8 cellular contexts compared by ENCODE assay signal in genomic region chr14:22981090-22982012, GRCh38. TPM values are rescaled to one million over a fixed set of nuclear protein-coding genes. Genes with fewer than 3 reads are reported as not detected.
DNase-seq lines count a peak whose midpoint lies in the region; ATAC-seq and TF ChIP-seq lines count a peak whose summit lies in the region.

No MANE protein-coding gene starts in this region.

- peaks cover 27% of the 10 kb centered on the region for H3K4me1 Mint-ChIP-seq in endothelial cell (ENCODE audit: unreplicated experiment)
- peaks cover 0 to 11% (median 8%) of the 10 kb centered on the region in 3 donors for H3K4me1 Mint-ChIP-seq in naive B cell

- H3K27me3 Mint-ChIP-seq in endothelial cell (ENCODE audit: unreplicated experiment) (peaks cover 19% of the 10 kb centered on the region), naive B cell (peaks cover 14 to 24% (median 17%) of the 10 kb centered on the region in 3 donors)

- ATAC-seq in RWPE2 (ENCODE audit: low read depth) (no peak), naive B cell (ENCODE audit: low read depth in 2 of 2) (peak; percentile 2 to 8), GM19463 (IDR thresholded peaks at IDR 0.05; ENCODE audit: unreplicated experiment) (no peak), HG02981 (IDR thresholded peaks at IDR 0.05; ENCODE audit: unreplicated experiment) (no peak), GM18909 (IDR thresholded peaks at IDR 0.05; ENCODE audit: poor library complexity, unreplicated experiment) (no peak)

- DNase-seq in Daoy (ENCODE audit: low read depth): peak; percentile 52
- DNase-seq in RWPE2 (ENCODE audit: low spot score): peak; percentile 75
- peak; percentile 26 for DNase-seq in endothelial cell (ENCODE audit: low spot score)
- DNase-seq in naive B cell: peak; percentile 15
- no peak for DNase-seq in DMS153 (lab: John Stamatoyannopoulos, UW)

- peak overlapping the region; percentile 91 for H3K4me3 ChIP-seq in RWPE2 (ENCODE audit: severe bottlenecking)

- H3K27ac ChIP-seq in RWPE2 (ENCODE audit: poor library complexity, severe bottlenecking): peak overlapping the region; percentile 100

- H3K36me3 Mint-ChIP-seq in endothelial cell (ENCODE audit: low read depth, unreplicated experiment) (peaks cover 13% of the 10 kb centered on the region), naive B cell (no peaks in the 10 kb centered on the region)

- peaks cover 27% of the 10 kb centered on the region for H3K4me1 ChIP-seq in RWPE2 (ENCODE audit: insufficient read depth, poor library complexity, severe bottlenecking)

- H3K27me3 ChIP-seq in RWPE2 (ENCODE audit: insufficient read depth, poor library complexity, severe bottlenecking): no peaks in the 10 kb centered on the region

- H3K9me3 Mint-ChIP-seq in endothelial cell (ENCODE audit: unreplicated experiment) (no peaks in the 10 kb centered on the region), naive B cell (no peaks in the 10 kb centered on the region)

- H3K9me3 ChIP-seq in RWPE2 (ENCODE audit: severe bottlenecking): no peaks in the 10 kb centered on the region

- H3K4me3 Mint-ChIP-seq in endothelial cell (ENCODE audit: unreplicated experiment) (peak overlapping the region; percentile 31), naive B cell (peak overlapping the region in 6 of 8 donors; percentile 46 to 84 (median 76))

- TF ChIP-seq CTCF in RWPE2 (IDR thresholded peaks at IDR 0.05; ENCODE audit: poor library complexity, severe bottlenecking): no peak
- TF ChIP-seq CTCF in endothelial cell (IDR thresholded peaks at IDR 0.05; ENCODE audit: unreplicated experiment): no peak

- H3K27ac Mint-ChIP-seq in endothelial cell (ENCODE audit: unreplicated experiment) (no peak overlapping the region), naive B cell (no peak overlapping the region)

- peaks cover 49% of the 10 kb centered on the region for H3K36me3 ChIP-seq in RWPE2 (ENCODE audit: low read depth)

RNA-seq across cellular contexts. Expression of gene AJUBA, which starts 1.0 kb away (rescaled TPM):
- 70.2 and 94.8 TPM in 2 replicates for total RNA-seq in Daoy (2014; rRNA removed; shearing (Covaris generic))
- total RNA-seq in endothelial cell (ENCODE audit: unreplicated experiment): 7.2 TPM
- polyA plus RNA-seq in naive B cell (ENCODE audit: low read depth in 6 of 6): under 1 TPM in 2 of 6 donors, not detected in 4; 0.22 to 0.33 TPM

RNA-seq across cellular contexts. Expression of gene HAUS4, which starts 24.5 kb away (rescaled TPM):
- total RNA-seq in Daoy (2014; rRNA removed; shearing (Covaris generic)): 31.0 and 42.7 TPM in 2 replicates
- 35.5 TPM for total RNA-seq in endothelial cell (ENCODE audit: unreplicated experiment)
- 10 to 100 TPM; 14.8 to 37.6 (median 28.4) TPM for polyA plus RNA-seq in naive B cell (ENCODE audit: low read depth in 6 of 6)

RNA-seq across cellular contexts. Expression of gene C14orf93, which starts 28.6 kb away (rescaled TPM):
- total RNA-seq in Daoy (2014; rRNA removed; shearing (Covaris generic)): 4.6 and 7.8 TPM in 2 replicates
- 9.0 TPM for total RNA-seq in endothelial cell (ENCODE audit: unreplicated experiment)
- 10 to 100 TPM in 4 of 6 donors, 1 to 10 TPM in 2; 6.8 to 15.4 (median 11.6) TPM for polyA plus RNA-seq in naive B cell (ENCODE audit: low read depth in 6 of 6)

RNA-seq across cellular contexts. Expression of gene PRMT5, which starts 52.2 kb away (rescaled TPM):
- 150 and 184 TPM in 2 replicates for total RNA-seq in Daoy (2014; rRNA removed; shearing (Covaris generic))
- 57.9 TPM for total RNA-seq in endothelial cell (ENCODE audit: unreplicated experiment)
- 10 to 100 TPM; 43.7 to 67.6 (median 49.9) TPM for polyA plus RNA-seq in naive B cell (ENCODE audit: low read depth in 6 of 6)

RNA-seq across cellular contexts. Expression of gene PSMB5, which starts 53.3 kb away (rescaled TPM):
- total RNA-seq in Daoy (2014; rRNA removed; shearing (Covaris generic)): 476 and 523 TPM in 2 replicates
- total RNA-seq in endothelial cell (ENCODE audit: unreplicated experiment): 177 TPM
- 10 to 100 TPM; 27.6 to 40.9 (median 33.2) TPM for polyA plus RNA-seq in naive B cell (ENCODE audit: low read depth in 6 of 6)

Comparison
In these comparisons a context has a peak if more than half of its experiments do, and no peak if none do; other contexts are left out.
1. ATAC-seq: peak in naive B cell (2 of 2); none in RWPE2 (single experiment), GM19463 (single experiment), HG02981 (single experiment) and GM18909 (single experiment).